Comparison of ENCODE assay signal across 8 cellular contexts in genomic region chr3:122754867-122755835, GRCh38. TPM values are rescaled to one million over a fixed set of nuclear protein-coding genes. Genes with fewer than 3 reads are reported as not detected.
DNase-seq lines count a peak whose midpoint lies in the region; ATAC-seq and TF ChIP-seq lines count a peak whose summit lies in the region.

No MANE protein-coding gene starts in this region.

- H4K20me1 ChIP-seq in PC-9 (ENCODE audit: insufficient read depth), result no peaks in the 10 kb centered on the region

- no peaks in the 10 kb centered on the region for H3K27me3 Mint-ChIP-seq in CD4-positive, alpha-beta T cell

- intact Hi-C loops in CD4-positive, alpha-beta T cell (cut with DNase I, micrococcal nuclease), result loop anchor here (2.0 to 10.0 kb wide), 2 partner anchors 270 to 274 kb away; partner anchors contain the start of gene SEMA5B (in 1 of the 2)
- intact Hi-C loops in PC-9 (cut with micrococcal nuclease; ENCODE audit: unreplicated experiment) (loop anchor here (5.0 kb wide), 2 partner anchors 187 to 272 kb away; partner anchors contain the start of gene SEMA5B), psoas muscle (cut with DNase I) (loop anchor here in 1 of 2 donors (5.0 kb wide), 1 partner anchor 37 kb away; the partner anchor contains the start of gene HSPBAP1)

- H3K27ac Mint-ChIP-seq in CD4-positive, alpha-beta T cell, result no peak overlapping the region

- no peaks in the 10 kb centered on the region for H3K4me1 Mint-ChIP-seq in CD4-positive, alpha-beta T cell (ENCODE audit: low read depth)

- H3K36me3 ChIP-seq in PC-9 (ENCODE audit: low read depth), result 0 out of 2 replicates have a peak, but pooled peaks cover 4% of the 10 kb centered on the region
- H3K36me3 ChIP-seq in psoas muscle (ENCODE audit: insufficient read depth in 1 of 2, low read depth in 1 of 2), result peaks cover 11 to 86% of the 10 kb centered on the region in 2 donors

- 83 to 85% (median 85%) methylated on average over 8 of the region's 8 CpGs for WGBS in psoas muscle, 3 donors

- POLR2A ChIA-PET in CD4-positive, alpha-beta T cell (lab: Charles Lee), result no interaction called here
- POLR2A ChIA-PET in PC-9 (lab: Charles Lee; ENCODE audit: unreplicated experiment), result interaction anchor here (1.0 kb wide), 1 partner anchor 371 kb away, joined by 5 read pairs; the partner anchor contains the start of gene FAM162A

- no peaks in the 10 kb centered on the region for H3K9me3 Mint-ChIP-seq in CD4-positive, alpha-beta T cell

- H3K4me2 ChIP-seq in PC-9, result no peak overlapping the region

- TF ChIP-seq CTCF in CD4-positive, alpha-beta T cell (IDR thresholded peaks at IDR 0.05), result peak; percentile 74
- TF ChIP-seq CTCF in PC-9 (conservative IDR thresholded peaks at IDR 0.05) (peak; percentile 79), psoas muscle (IDR thresholded peaks at IDR 0.05) (peak; percentile 69)

- CTCF ChIA-PET in CD4-positive, alpha-beta T cell (lab: Charles Lee), result interaction anchor here (0.6 to 1.2 kb wide), 6 partner anchors 11 to 1216 kb away, joined by 3 to 4 read pairs (median 4); partner anchors contain the start of gene HSPBAP1
- CTCF ChIA-PET in PC-9 (lab: Charles Lee), result interaction anchor here (0.5 to 1.0 kb wide), 8 partner anchors 10 to 992 kb away, joined by 3 to 15 read pairs (median 3); partner anchors contain the start of gene SEMA5B

- H3K79me2 ChIP-seq in PC-9 (ENCODE audit: low read depth), result no peaks in the 10 kb centered on the region

- H3K4me1 ChIP-seq in PC-9 (replicated peaks; ENCODE audit: insufficient read depth) (no peaks in the 10 kb centered on the region), psoas muscle (peaks cover 7% of the 10 kb centered on the region)

- H3K4me3 Mint-ChIP-seq in CD4-positive, alpha-beta T cell, result no peak overlapping the region

- DNase-seq in CD4-positive, alpha-beta T cell, result peak in 2 of 10 experiments; percentile 2 to 9
- peak; percentile 17 to 44 for DNase-seq in PC-9
- DNase-seq in fibroblast of gingiva (ENCODE audit: low read depth), result peak; percentile 23
- DNase-seq in psoas muscle, result no peak
- no peak for DNase-seq in hippocampal formation (lab: John Stamatoyannopoulos, UW)
- no peak for DNase-seq in middle frontal gyrus (ENCODE audit: extremely low spot score, low spot score)

- ATAC-seq in CD4-positive, alpha-beta T cell (ENCODE audit: poor library complexity), result peak; percentile 70
- ATAC-seq in GM21381 (IDR thresholded peaks at IDR 0.05; ENCODE audit: unreplicated experiment) (peak; percentile 51), psoas muscle (peak; percentile 79 to 87 (median 83)), HG02840 (IDR thresholded peaks at IDR 0.05; ENCODE audit: low FRiP score, unreplicated experiment) (no peak)

- peaks cover 82% of the 10 kb centered on the region for H3K36me3 Mint-ChIP-seq in CD4-positive, alpha-beta T cell (ENCODE audit: low read depth)

- H3K27ac ChIP-seq in CD4-positive, alpha-beta T cell (ENCODE audit: low read depth, low read length), result no peak overlapping the region
- no peak overlapping the region for H3K27ac ChIP-seq in PC-9
- H3K27ac ChIP-seq in psoas muscle, result peak overlapping the region; percentile 44

- H2AFZ ChIP-seq in PC-9, result no peak overlapping the region

- H3K4me3 ChIP-seq in PC-9 (no peak overlapping the region), psoas muscle (no peak overlapping the region)

- no TSS peak for BruUV-seq in PC-9 (replicated peaks; lab: Mats Ljungman, UMichigan)

- H3K9me3 ChIP-seq in CD4-positive, alpha-beta T cell (ENCODE audit: control insufficient read depth, low read length), result no peaks in the 10 kb centered on the region
- H3K9me3 ChIP-seq in PC-9 (ENCODE audit: insufficient read depth, low read depth) (no peaks in the 10 kb centered on the region), psoas muscle (no peaks in the 10 kb centered on the region)

- no peaks in the 10 kb centered on the region for H3F3A ChIP-seq in PC-9 (ENCODE audit: insufficient read depth, low read depth)

- H3K9me2 ChIP-seq in PC-9 (ENCODE audit: insufficient read depth), result no peaks in the 10 kb centered on the region

- H3K27me3 ChIP-seq in CD4-positive, alpha-beta T cell (ENCODE audit: control insufficient read depth, insufficient read depth, low read length), result no peaks in the 10 kb centered on the region
- H3K27me3 ChIP-seq in PC-9 (ENCODE audit: insufficient read depth, low read depth), result no peaks in the 10 kb centered on the region
- H3K27me3 ChIP-seq in psoas muscle (ENCODE audit: insufficient read depth in 3 of 3, low read length in 2 of 3), result no peaks in the 10 kb centered on the region

RNA-seq across cellular contexts. Expression of gene HSPBAP1, which starts 38.5 kb away (rescaled TPM):
- 10 to 100 TPM in 1 of 2 experiments, 1 to 10 TPM in 1; 9.3 to 11.0 TPM for total RNA-seq in CD4-positive, alpha-beta T cell
- total RNA-seq in PC-9 (2021) (8.9 and 10.9 TPM in 2 replicates), psoas muscle (10 to 100 TPM in 3 of 4 donors, 1 to 10 TPM in 1; 4.8 to 18.2 (median 16.2) TPM)
- polyA plus RNA-seq in psoas muscle, result 10 to 100 TPM in 2 of 3 donors, 1 to 10 TPM in 1; 6.1 to 24.7 (median 18.9) TPM

RNA-seq across cellular contexts. Expression of gene SLC49A4, which starts 39.7 kb away (rescaled TPM):
- total RNA-seq in CD4-positive, alpha-beta T cell, result 1 to 10 TPM; 4.7 to 5.1 TPM
- total RNA-seq in PC-9 (2021) (24.0 and 28.1 TPM in 2 replicates), psoas muscle (10 to 100 TPM; 12.5 to 44.2 (median 26.9) TPM)
- 10 to 100 TPM; 15.1 to 21.8 (median 21.1) TPM for polyA plus RNA-seq in psoas muscle

Comparison
In these comparisons a context has a peak if more than half of its experiments do, and no peak if none do; other contexts are left out.
1. DNase-seq: peak in PC-9 (2 of 2) and fibroblast of gingiva (single experiment); none in psoas muscle (0 of 2), hippocampal formation (0 of 2) and middle frontal gyrus (single experiment).
2. Peak in every context shown above with its lines, with median percentiles within 50 percentile points of each other: CTCF ChIP-seq.